ENCODE assay signal across 8 cellular contexts in genomic region chr18:9743200-9744016, GRCh38. TPM values are rescaled to one million over a fixed set of nuclear protein-coding genes. Genes with fewer than 3 reads are reported as not detected.
DNase-seq lines count a peak whose midpoint lies in the region; TF ChIP-seq lines count a peak whose summit lies in the region.

No MANE protein-coding gene starts in this region.

- H3K27me3 Mint-ChIP-seq in endothelial cell (ENCODE audit: unreplicated experiment) (peaks cover 6% of the 10 kb centered on the region), neural crest cell (ENCODE audit: low read depth) (no peaks in the 10 kb centered on the region)
- peaks cover 40% of the 10 kb centered on the region for H3K27me3 Mint-ChIP-seq in activated T-helper 2 cell treated with anti-CD3 and anti-CD28 coated beads, Interferon-gamma antibody, Interleukin-2, Interleukin-4, amounts not matched to agents 10 μg/mL and 5 μg/mL and 100 μg/mL, durations not matched to agents 14 hours and 24 hours and 36 hours (ENCODE audit: low read depth)

- H3K36me3 Mint-ChIP-seq in endothelial cell (ENCODE audit: low read depth, unreplicated experiment) = no peaks in the 10 kb centered on the region
- no peaks in the 10 kb centered on the region for H3K36me3 Mint-ChIP-seq in neural crest cell (ENCODE audit: low read depth)
- no peaks in the 10 kb centered on the region for H3K36me3 Mint-ChIP-seq in activated T-helper 2 cell treated with anti-CD3 and anti-CD28 coated beads, Interferon-gamma antibody, Interleukin-2, Interleukin-4, amounts not matched to agents 10 μg/mL and 5 μg/mL and 100 μg/mL, durations not matched to agents 14 hours and 24 hours and 36 hours (ENCODE audit: low read depth)

- no peak overlapping the region for H3K27ac ChIP-seq in colonic mucosa

- DNase-seq in ELF-1 (ENCODE audit: low read depth, low spot score) = peak; percentile 91
- DNase-seq in NOMO-1 treated with dmso at 0.1 percent for 144 hours (lab: John Stamatoyannopoulos, UW; ENCODE audit: unreplicated experiment) = peak; percentile 89
- DNase-seq in endothelial cell (ENCODE audit: low spot score) = no peak
- DNase-seq in neural crest cell (ENCODE audit: low read depth, low spot score) = no peak
- DNase-seq in D341Med (ENCODE audit: low spot score) = no peak
- DNase-seq in colonic mucosa = no peak
- DNase-seq in NCI-H2107 treated with DMSO at 0.1 percent for 48 hours (lab: John Stamatoyannopoulos, UW; ENCODE audit: unreplicated experiment) = no peak
- no peak for DNase-seq in activated T-helper 2 cell treated with anti-CD3 and anti-CD28 coated beads, Interferon-gamma antibody, Interleukin-2, Interleukin-4, amounts not matched to agents 10 μg/mL and 5 μg/mL and 100 μg/mL, durations not matched to agents 14 hours and 24 hours and 36 hours (ENCODE audit: low spot score)

- intact Hi-C loops in colonic mucosa (cut with DNase I) = no loop called here
- intact Hi-C loops in activated T-helper 2 cell treated with anti-CD3 and anti-CD28 coated beads, Interferon-gamma antibody, Interleukin-2, Interleukin-4, amounts not matched to agents 10 μg/mL and 5 μg/mL and 100 μg/mL, durations not matched to agents 14 hours and 24 hours and 36 hours (cut with micrococcal nuclease) = no loop called here

- H3K4me1 Mint-ChIP-seq in endothelial cell (ENCODE audit: unreplicated experiment) = peaks cover 55% of the 10 kb centered on the region
- H3K4me1 Mint-ChIP-seq in neural crest cell = peaks cover 50% of the 10 kb centered on the region
- no peaks in the 10 kb centered on the region for H3K4me1 Mint-ChIP-seq in activated T-helper 2 cell treated with anti-CD3 and anti-CD28 coated beads, Interferon-gamma antibody, Interleukin-2, Interleukin-4, amounts not matched to agents 10 μg/mL and 5 μg/mL and 100 μg/mL, durations not matched to agents 14 hours and 24 hours and 36 hours (ENCODE audit: low read depth)

- H3K4me3 Mint-ChIP-seq in endothelial cell (ENCODE audit: unreplicated experiment) (no peak overlapping the region), neural crest cell (peak overlapping the region; percentile 81)
- H3K4me3 Mint-ChIP-seq in activated T-helper 2 cell treated with anti-CD3 and anti-CD28 coated beads, Interferon-gamma antibody, Interleukin-2, Interleukin-4, amounts not matched to agents 10 μg/mL and 5 μg/mL and 100 μg/mL, durations not matched to agents 14 hours and 24 hours and 36 hours (ENCODE audit: low read depth) = no peak overlapping the region

- H3K9me3 Mint-ChIP-seq in endothelial cell (ENCODE audit: unreplicated experiment) = no peaks in the 10 kb centered on the region
- H3K9me3 Mint-ChIP-seq in neural crest cell = no peaks in the 10 kb centered on the region
- no peaks in the 10 kb centered on the region for H3K9me3 Mint-ChIP-seq in activated T-helper 2 cell treated with anti-CD3 and anti-CD28 coated beads, Interferon-gamma antibody, Interleukin-2, Interleukin-4, amounts not matched to agents 10 μg/mL and 5 μg/mL and 100 μg/mL, durations not matched to agents 14 hours and 24 hours and 36 hours

- H3K9ac ChIP-seq in colonic mucosa (ENCODE audit: low read depth in 2 of 2, low read length in 2 of 2) = no peak overlapping the region

- H3K27ac Mint-ChIP-seq in endothelial cell (ENCODE audit: unreplicated experiment) (peak overlapping the region; percentile 87), neural crest cell (ENCODE audit: unreplicated experiment) (peak overlapping the region; percentile 69)
- H3K27ac Mint-ChIP-seq in activated T-helper 2 cell treated with anti-CD3 and anti-CD28 coated beads, Interferon-gamma antibody, Interleukin-2, Interleukin-4, amounts not matched to agents 10 μg/mL and 5 μg/mL and 100 μg/mL, durations not matched to agents 14 hours and 24 hours and 36 hours = no peak overlapping the region

- H3K4me3 ChIP-seq in colonic mucosa = no peak overlapping the region

- TF ChIP-seq CTCF in endothelial cell (IDR thresholded peaks at IDR 0.05; ENCODE audit: unreplicated experiment) (no peak), neural crest cell (conservative IDR thresholded peaks at IDR 0.05) (no peak), colonic mucosa (IDR thresholded peaks at IDR 0.05) (no peak)

- H3K27me3 ChIP-seq in colonic mucosa = no peaks in the 10 kb centered on the region

- no peaks in the 10 kb centered on the region for H3K4me1 ChIP-seq in colonic mucosa

- no peaks in the 10 kb centered on the region for H3K9me3 ChIP-seq in colonic mucosa

- H3K36me3 ChIP-seq in colonic mucosa = no peaks in the 10 kb centered on the region

RNA-seq across cellular contexts. Expression of gene RAB31, which starts 35.3 kb away (rescaled TPM):
- total RNA-seq in endothelial cell (ENCODE audit: unreplicated experiment) (88.8 TPM), neural crest cell (18.9 and 23.6 TPM in 2 replicates), colonic mucosa (10 to 100 TPM in 1 of 2 donors, 1 to 10 TPM in 1; 4.7 to 16.0 TPM)
- total RNA-seq in activated T-helper 2 cell treated with anti-CD3 and anti-CD28 coated beads, Interferon-gamma antibody, Interleukin-2, Interleukin-4, amounts not matched to agents 10 μg/mL and 5 μg/mL and 100 μg/mL, durations not matched to agents 14 hours and 24 hours and 36 hours = 0.73 and 0.80 TPM in 2 replicates

Comparison
In these comparisons a context has a peak if more than half of its experiments do, and no peak if none do; other contexts are left out.
1. DNase-seq: peak in ELF-1 (single experiment) and NOMO-1 treated with dmso at 0.1 percent for 144 hours (single experiment); none in endothelial cell (single experiment), neural crest cell (single experiment), D341Med (single experiment), colonic mucosa (single experiment), NCI-H2107 treated with DMSO at 0.1 percent for 48 hours (single experiment) and activated T-helper 2 cell treated with anti-CD3 and anti-CD28 coated beads, Interferon-gamma antibody, Interleukin-2, Interleukin-4, amounts not matched to agents 10 μg/mL and 5 μg/mL and 100 μg/mL, durations not matched to agents 14 hours and 24 hours and 36 hours (single experiment).